In genomic region chr6:106161475-106161874, GRCh38 we compare ENCODE assay signal across 19 cellular contexts.
"Had no signal": no experiment of that assay in that cellular context is flagged by ENCODE, and none has a peak within 500 bp of the region (broad histone marks: within the 10 kb centered on the region; RNA-seq: fewer than 3 reads in every experiment).

No MANE protein-coding gene starts in this region.

- ATAC-seq: esophagus mucosa; left ventricle myocardium superior; stimulated activated memory B cell treated with anti-CD40 and anti-IgM and Interleukin-4, amounts not matched to agents 10 μg/mL and 1 μg/mL and 100 μg/mL, for 72 hours had no signal

- H3K36me3 ChIP-seq: adrenal gland, cardiac muscle cell, thyroid gland had no signal

- FAIRE-seq: colon, urothelium cell line had no signal

- H3K4me3 ChIP-seq: adrenal gland, cardiac muscle cell, thyroid gland had no signal

- H3K27ac ChIP-seq: adrenal gland, cardiac muscle cell, thyroid gland had no signal

- DNase-seq: activated CD4-positive, alpha-beta T cell treated with anti-CD3 and anti-CD28 coated beads, Interleukin-2, amount 50 U/mL, for 48 hours; activated CD4-positive, CD25-positive, alpha-beta regulatory T cell treated with anti-CD3 and anti-CD28 coated beads, Interleukin-2, amount 50 U/mL, for 72 hours; activated effector memory CD4-positive, alpha-beta T cell treated with anti-CD3 and anti-CD28 coated beads, Interleukin-2, amount 50 U/mL, for 16 hours; activated T-cell treated with anti-CD3 and anti-CD28 coated beads, Interleukin-2, amount 50 U/mL, for 48 hours; adrenal gland; hypothalamus; left ventricle myocardium superior; mesenchymal stem cell; nucleus accumbens; stimulated activated CD4-positive, alpha-beta T cell treated with anti-CD3 and anti-CD28 coated beads, Interleukin-2, amount 100 ng/mL, for 48 hours; T-helper 9 cell; thyroid gland had no signal

- H3K27ac Mint-ChIP-seq: activated naive CD4-positive, alpha-beta T cell treated with anti-CD3 and anti-CD28 coated beads, Interleukin-2, amount 50 U/mL, for 24 hours; nephron; stimulated activated memory B cell treated with anti-CD40 and anti-IgM and Interleukin-4, amounts not matched to agents 10 μg/mL and 1 μg/mL and 100 μg/mL, for 72 hours had no signal

- H3K4me3 Mint-ChIP-seq: activated naive CD4-positive, alpha-beta T cell treated with anti-CD3 and anti-CD28 coated beads, Interleukin-2, amount 50 U/mL, for 24 hours; nephron; stimulated activated memory B cell treated with anti-CD40 and anti-IgM and Interleukin-4, amounts not matched to agents 10 μg/mL and 1 μg/mL and 100 μg/mL, for 72 hours had no signal

- H3K9me3 Mint-ChIP-seq: nephron; stimulated activated memory B cell treated with anti-CD40 and anti-IgM and Interleukin-4, amounts not matched to agents 10 μg/mL and 1 μg/mL and 100 μg/mL, for 72 hours had no signal

- H3K4me1 ChIP-seq: adrenal gland, thyroid gland had no signal

- H3K27me3 Mint-ChIP-seq: activated naive CD4-positive, alpha-beta T cell treated with anti-CD3 and anti-CD28 coated beads, Interleukin-2, amount 50 U/mL, for 24 hours; stimulated activated memory B cell treated with anti-CD40 and anti-IgM and Interleukin-4, amounts not matched to agents 10 μg/mL and 1 μg/mL and 100 μg/mL, for 72 hours had no signal

- H3K27me3 ChIP-seq: adrenal gland, cardiac muscle cell, thyroid gland had no signal

- H3K9me3 ChIP-seq: adrenal gland, thyroid gland had no signal
